1 cellular context compared by ENCODE assay signal in the genomic region with DNA sequence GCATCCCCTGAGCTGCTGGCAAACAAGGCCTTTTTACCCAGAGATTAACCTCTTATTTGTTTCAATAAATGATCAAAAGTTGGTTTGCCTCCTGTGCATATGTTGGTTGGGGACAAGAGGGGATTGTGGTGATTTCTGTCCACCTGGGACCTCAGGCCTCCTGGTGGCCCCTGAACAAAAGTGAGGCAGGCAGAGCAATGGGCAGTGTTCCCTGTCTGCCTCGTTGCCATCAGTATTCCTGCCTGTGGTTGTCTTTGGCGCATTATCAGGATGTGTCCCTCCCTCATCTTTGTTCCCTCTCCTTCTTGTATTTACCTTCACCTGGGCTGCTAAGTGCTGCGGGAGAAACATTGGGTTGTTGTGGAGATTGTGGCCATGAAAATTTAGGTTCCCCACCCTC.
TF ChIP-seq lines count a peak whose summit lies in the region.

No MANE protein-coding gene starts in this region.

TF ChIP-seq in HepG2, 621 proteins besides CTCF, POLR2A, EP300 and RAD21 (continued from another document):
- TF ChIP-seq TIGD3 (CRISPR knock-in tag; IDR thresholded peaks at IDR 0.05; ENCODE audit: borderline replicate concordance), result no peak
TF ChIP-seq in HepG2: peak in this region for 0.
